8 cellular contexts compared by ENCODE assay signal in the genomic region with DNA sequence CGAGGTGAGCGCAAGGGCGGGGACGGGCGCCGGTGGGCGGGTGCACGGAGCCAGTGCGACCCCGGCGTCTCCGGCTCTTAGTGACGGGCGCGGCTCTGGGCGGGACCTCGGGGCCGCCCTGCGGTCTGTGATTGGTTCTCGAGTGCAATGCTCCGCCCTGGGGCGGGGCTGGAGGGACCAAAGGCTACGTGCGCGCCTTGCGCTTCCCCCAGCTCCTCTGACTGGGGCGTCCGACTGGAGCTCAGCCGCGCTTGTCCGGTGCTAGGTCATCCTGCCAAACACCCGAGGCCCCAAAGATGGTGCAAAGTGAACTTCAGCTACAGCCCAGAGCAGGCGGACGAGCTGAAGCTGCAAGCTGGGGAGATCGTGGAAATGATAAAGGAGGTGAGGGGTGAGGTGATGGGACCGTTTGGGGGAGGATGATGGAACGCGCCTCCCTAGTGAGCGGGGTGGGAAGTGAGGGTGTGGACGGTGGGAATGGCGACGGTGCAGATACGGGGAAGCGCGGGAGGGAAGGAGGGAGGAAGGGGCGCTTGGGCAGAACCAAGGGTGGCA. TPM values are rescaled to one million over a fixed set of nuclear protein-coding genes. Genes with fewer than 3 reads are reported as not detected.
A peak's percentile ranks its signal among the peaks of the same experiment; 100 is the strongest.
DNase-seq lines count a peak whose midpoint lies in the region; ATAC-seq and TF ChIP-seq lines count a peak whose summit lies in the region.

No MANE protein-coding gene starts in this region.

- H3K36me3 Mint-ChIP-seq in T-cell: peaks cover 16% of the 10 kb centered on the region

- intact Hi-C loops in right cardiac atrium (cut with DNase I) (no loop called here), aorta (cut with DNase I) (no loop called here)

- CTCF ChIA-PET in T-cell (lab: Charles Lee): interaction anchor here (0.6 to 1.2 kb wide), 4 partner anchors 17 to 82 kb away, joined by 3 to 5 read pairs (median 3); no protein-coding TSS in a partner anchor

- H3K27ac ChIP-seq in right cardiac atrium (ENCODE audit: low read length) (no peak overlapping the region), rectal smooth muscle tissue (ENCODE audit: low read depth, low read length) (no peak overlapping the region), aorta (ENCODE audit: low read depth in 1 of 2, low read length in 2 of 2) (no peak overlapping the region)

- peak overlapping the region; percentile 83 to 84 for H3K27ac Mint-ChIP-seq in T-cell

- H3K4me1 ChIP-seq in right cardiac atrium (ENCODE audit: control insufficient read depth, insufficient read depth, low read length): peaks cover 4% of the 10 kb centered on the region
- peaks cover 5% of the 10 kb centered on the region for H3K4me1 ChIP-seq in rectal smooth muscle tissue (ENCODE audit: control insufficient read depth, insufficient read depth, low read length)
- peaks cover 0 to 1% of the 10 kb centered on the region in 2 donors for H3K4me1 ChIP-seq in aorta (ENCODE audit: control insufficient read depth in 1 of 2, insufficient read depth in 2 of 2, low read length in 2 of 2)

- H3K27me3 ChIP-seq in right cardiac atrium (ENCODE audit: control insufficient read depth, insufficient read depth): no peaks in the 10 kb centered on the region
- no peaks in the 10 kb centered on the region for H3K27me3 ChIP-seq in rectal smooth muscle tissue (ENCODE audit: control insufficient read depth, insufficient read depth, low read length)
- H3K27me3 ChIP-seq in aorta (ENCODE audit: control insufficient read depth in 1 of 2, insufficient read depth in 2 of 2, low read length in 1 of 2): no peaks in the 10 kb centered on the region

- H3K27me3 Mint-ChIP-seq in T-cell: no peaks in the 10 kb centered on the region

- POLR2A ChIA-PET in T-cell (lab: Charles Lee): interaction anchor here in 1 of 2 donors (0.5 to 1.0 kb wide), 3 partner anchors 16 to 1114 kb away, joined by 3 to 4 read pairs (median 4); a partner anchor contains a TSS

- no peak for TF ChIP-seq CTCF in GM12864 (IDR thresholded peaks at IDR 0.05; ENCODE audit: low read depth, low read length, missing control alignments)

- H3K9me3 ChIP-seq in right cardiac atrium (ENCODE audit: control insufficient read depth, low read length) (no peaks in the 10 kb centered on the region), aorta (ENCODE audit: control insufficient read depth, low read length) (no peaks in the 10 kb centered on the region)

- no peaks in the 10 kb centered on the region for H3K9me3 Mint-ChIP-seq in T-cell

- peaks cover 7 to 18% (median 8%) of the 10 kb centered on the region in 3 donors for H3K4me1 Mint-ChIP-seq in T-cell

- H3K4me3 ChIP-seq in GM12864 (ENCODE audit: low read depth, low read length) (peak overlapping the region; percentile 66), right cardiac atrium (ENCODE audit: low read length) (peak overlapping the region; percentile 67), rectal smooth muscle tissue (ENCODE audit: low read length) (peak overlapping the region; percentile 90), aorta (ENCODE audit: low read length in 2 of 2) (peak overlapping the region; percentile 45 to 66)

- 1% methylated on average over 46 of the region's 46 CpGs for WGBS in right cardiac atrium
- 0 to 1% methylated on average over 32 to 46 of the region's 46 CpGs for WGBS in aorta, 2 donors

- H3K36me3 ChIP-seq in rectal smooth muscle tissue (ENCODE audit: control insufficient read depth, insufficient read depth, low read length) (peaks cover 8% of the 10 kb centered on the region), aorta (ENCODE audit: control insufficient read depth in 1 of 2, insufficient read depth in 2 of 2, low read length in 1 of 2) (peaks cover 1 to 3% of the 10 kb centered on the region in 2 donors)

- peak; percentile 97 for ATAC-seq in HG02642 (IDR thresholded peaks at IDR 0.05; ENCODE audit: poor library complexity, unreplicated experiment)
- ATAC-seq in T-cell (replicated peaks in 1 of 4): peak; percentile 98 to 99 (median 98)
- ATAC-seq in right cardiac atrium: peak; percentile 97 to 98
- ATAC-seq in aorta (ENCODE audit: low FRiP score): peak; percentile 97

- peak overlapping the region; percentile 19 for H3K9ac ChIP-seq in rectal smooth muscle tissue (ENCODE audit: low read length)

- DNase-seq in GM12864 (ENCODE audit: low read depth) (peak; percentile 81), NCI-H1417 (lab: John Stamatoyannopoulos, UW) (peak; percentile 94 to 95 (median 94)), T-cell (peak; percentile 83 to 95 (median 90)), amniotic stem cell (lab: John Stamatoyannopoulos, UW) (peak; percentile 82), right cardiac atrium (peak; percentile 94 to 98 (median 97)), aorta (peak; percentile 96 to 98)

- peak overlapping the region; percentile 91 to 95 (median 92) for H3K4me3 Mint-ChIP-seq in T-cell

RNA-seq across cellular contexts. Expression of a gene that starts 0.8 kb away (rescaled TPM):
- total RNA-seq in T-cell (1 to 10 TPM; 2.2 to 3.7 (median 2.8) TPM), right cardiac atrium (1 to 10 TPM; 2.5 to 4.7 (median 4.2) TPM), aorta (1 to 10 TPM; 4.1 to 6.9 TPM)
- polyA plus RNA-seq in right cardiac atrium (3.5 TPM), aorta (1 to 10 TPM; 2.4 to 5.1 TPM)

RNA-seq across cellular contexts. Expression of a gene that starts 16.5 kb away (rescaled TPM):
- total RNA-seq in T-cell: 1 to 10 TPM; 2.0 to 8.1 (median 5.6) TPM
- 10 to 100 TPM; 11.5 to 14.0 (median 13.1) TPM for total RNA-seq in right cardiac atrium
- polyA plus RNA-seq in right cardiac atrium: 17.4 TPM
- total RNA-seq in aorta: 10 to 100 TPM; 44.7 to 58.3 TPM
- polyA plus RNA-seq in aorta: 100 to 1,000 TPM in 1 of 2 donors, 10 to 100 TPM in 1; 38.2 to 165 TPM
